13 cellular contexts compared by ENCODE assay signal in genomic region chr4:76620723-76621463, GRCh38.
DNase-seq lines count a peak whose midpoint lies in the region; ATAC-seq, FAIRE-seq and TF ChIP-seq lines count a peak whose summit lies in the region.
"Had no signal": no experiment of that assay in that cellular context is flagged by ENCODE, and none has a peak within 500 bp of the region (broad histone marks: within the 10 kb centered on the region; RNA-seq: fewer than 3 reads in every experiment).

No MANE protein-coding gene starts in this region.

- H3K4me1 ChIP-seq in duodenal mucosa (ENCODE audit: control insufficient read depth in 1 of 2, insufficient read depth in 2 of 2, low read length in 2 of 2) (peaks cover 14 to 18% of the 10 kb centered on the region in 2 donors), pancreas (peaks cover 18 to 46% (median 43%) of the 10 kb centered on the region in 3 donors), endodermal cell (ENCODE audit: control insufficient read depth, insufficient read depth, low read length) (peaks cover 5% of the 10 kb centered on the region), ovary (ENCODE audit: insufficient read depth) (peaks cover 8% of the 10 kb centered on the region)

- H3K27me3 ChIP-seq in duodenal mucosa (ENCODE audit: control insufficient read depth in 1 of 2, insufficient read depth in 2 of 2, low read length in 2 of 2) (no peaks in the 10 kb centered on the region), pancreas (no peaks in the 10 kb centered on the region), endodermal cell (ENCODE audit: control insufficient read depth, insufficient read depth, low read length, poor library complexity, severe bottlenecking) (no peaks in the 10 kb centered on the region), ovary (no peaks in the 10 kb centered on the region)
- H3K27me3 ChIP-seq: SJCRH30 had no signal

- ATAC-seq in pancreas, result peak; percentile 58 to 78 (median 73)

- H3K36me3 ChIP-seq in duodenal mucosa (ENCODE audit: control insufficient read depth in 1 of 2, insufficient read depth in 2 of 2, low read length in 2 of 2), result no peaks in the 10 kb centered on the region
- H3K36me3 ChIP-seq in pancreas, result no peaks in the 10 kb centered on the region
- H3K36me3 ChIP-seq in endodermal cell (ENCODE audit: control insufficient read depth, insufficient read depth, low read length), result no peaks in the 10 kb centered on the region
- no peaks in the 10 kb centered on the region for H3K36me3 ChIP-seq in ovary
- H3K36me3 ChIP-seq: SJCRH30 had no signal

- H3K27me3 Mint-ChIP-seq in endodermal cell (ENCODE audit: insufficient read depth), result peaks cover 1% of the 10 kb centered on the region

- intact Hi-C loops in pancreas (cut with DNase I), result no loop called here
- intact Hi-C loops in ovary (cut with DNase I), result no loop called here

- no peak for TF ChIP-seq CTCF in pancreas (IDR thresholded peaks at IDR 0.05)
- TF ChIP-seq CTCF in endodermal cell (conservative IDR thresholded peaks at IDR 0.05), result no peak
- TF ChIP-seq CTCF in ovary (IDR thresholded peaks at IDR 0.05), result no peak

- H3K9me3 ChIP-seq in duodenal mucosa (ENCODE audit: control insufficient read depth in 1 of 2, low read length in 2 of 2), result no peaks in the 10 kb centered on the region
- H3K9me3 ChIP-seq in pancreas, result no peaks in the 10 kb centered on the region
- H3K9me3 ChIP-seq in endodermal cell (ENCODE audit: control insufficient read depth, low read length), result no peaks in the 10 kb centered on the region
- no peaks in the 10 kb centered on the region for H3K9me3 ChIP-seq in ovary
- H3K9me3 ChIP-seq: SJCRH30 had no signal

- H3K27ac ChIP-seq in duodenal mucosa (ENCODE audit: low read depth, low read length) (peak overlapping the region; percentile 10), pancreas (peak overlapping the region in 3 of 4 donors; percentile 5 to 83 (median 75)), endodermal cell (ENCODE audit: low read depth, low read length) (no peak overlapping the region), ovary (no peak overlapping the region)
- H3K27ac ChIP-seq: SJCRH30 had no signal

- TF ChIP-seq EP300 in ovary (IDR thresholded peaks at IDR 0.05), result no peak

- no peaks in the 10 kb centered on the region for H3K36me3 Mint-ChIP-seq in endodermal cell (ENCODE audit: low read depth)
- H3K36me3 Mint-ChIP-seq: CD4-positive, CD25-positive, alpha-beta regulatory T cell had no signal

- no peak overlapping the region for H3K27ac Mint-ChIP-seq in endodermal cell

- no peak overlapping the region for H3K4me3 Mint-ChIP-seq in endodermal cell
- H3K4me3 Mint-ChIP-seq: CD4-positive, CD25-positive, alpha-beta regulatory T cell had no signal

- no peak for FAIRE-seq in pancreas (lab: Jason Lieb, UNC)

- H3K9ac ChIP-seq in duodenal mucosa (ENCODE audit: low read depth in 1 of 2, low read length in 2 of 2), result peak overlapping the region in 1 of 2 donors; percentile 28
- no peak overlapping the region for H3K9ac ChIP-seq in endodermal cell (ENCODE audit: extremely low read depth, low read length, poor library complexity, severe bottlenecking)

- H3K9me3 Mint-ChIP-seq in endodermal cell, result no peaks in the 10 kb centered on the region

- H3K4me1 Mint-ChIP-seq in endodermal cell, result peaks cover 28% of the 10 kb centered on the region
- H3K4me1 Mint-ChIP-seq: CD4-positive, CD25-positive, alpha-beta regulatory T cell had no signal

- TF ChIP-seq POLR2A in ovary (IDR thresholded peaks at IDR 0.05), result no peak

- peak; percentile 33 for DNase-seq in DMS53 treated with DMSO at 0.1 percent for 48 hours (lab: John Stamatoyannopoulos, UW; ENCODE audit: unreplicated experiment)
- peak; percentile 44 for DNase-seq in NCI-H146 (lab: John Stamatoyannopoulos, UW)
- peak in 2 of 6 donors; percentile 40 to 42 for DNase-seq in pancreas
- no peak for DNase-seq in activated effector memory CD4-positive, alpha-beta T cell treated with anti-CD3 and anti-CD28 coated beads, Interleukin-2, amount 50 U/mL, for 16 hours
- DNase-seq in NCI-H2171 treated with DMSO at 0.1 percent for 48 hours (lab: John Stamatoyannopoulos, UW), result no peak
- no peak for DNase-seq in endodermal cell
- no peak for DNase-seq in ovary
- DNase-seq: CD4-positive, CD25-positive, alpha-beta regulatory T cell; NCI-H526; SJCRH30; stimulated activated CD4-positive, alpha-beta T cell treated with anti-CD3 and anti-CD28 coated beads, Interleukin-1b, Interleukin-23, amount 100 ng/mL, for 48 hours; stimulated activated naive CD4-positive, alpha-beta T cell had no signal

- H3K4me3 ChIP-seq in duodenal mucosa (ENCODE audit: low read depth in 1 of 2, low read length in 2 of 2) (no peak overlapping the region), pancreas (no peak overlapping the region), endodermal cell (ENCODE audit: low read length) (no peak overlapping the region), ovary (no peak overlapping the region)
- H3K4me3 ChIP-seq: SJCRH30 had no signal

- 49 to 55% methylated on average over 4 of the region's 4 CpGs for WGBS in pancreas, 2 donors
- 70 to 82% methylated on average over 1 to 4 of the region's 4 CpGs for WGBS in endodermal cell (ENCODE audit: insufficient coverage in 1 of 2, insufficient read length in 1 of 2), 2 experiments
- 78 to 89% (median 80%) methylated on average over 4 of the region's 4 CpGs for WGBS in ovary, 3 donors

Comparison
In these comparisons a context has a peak if more than half of its experiments do, and no peak if none do; other contexts are left out.
1. DNase-seq: peak in DMS53 treated with DMSO at 0.1 percent for 48 hours (single experiment) and NCI-H146 (single experiment); none in activated effector memory CD4-positive, alpha-beta T cell treated with anti-CD3 and anti-CD28 coated beads, Interleukin-2, amount 50 U/mL, for 16 hours (single experiment), NCI-H2171 treated with DMSO at 0.1 percent for 48 hours (single experiment), endodermal cell (single experiment) and ovary (0 of 5).
2. H3K27ac ChIP-seq: peak in duodenal mucosa (single experiment) and pancreas (3 of 4); none in endodermal cell (single experiment) and ovary (0 of 2).